Comparison of ENCODE assay signal across 23 cellular contexts in the genomic region with DNA sequence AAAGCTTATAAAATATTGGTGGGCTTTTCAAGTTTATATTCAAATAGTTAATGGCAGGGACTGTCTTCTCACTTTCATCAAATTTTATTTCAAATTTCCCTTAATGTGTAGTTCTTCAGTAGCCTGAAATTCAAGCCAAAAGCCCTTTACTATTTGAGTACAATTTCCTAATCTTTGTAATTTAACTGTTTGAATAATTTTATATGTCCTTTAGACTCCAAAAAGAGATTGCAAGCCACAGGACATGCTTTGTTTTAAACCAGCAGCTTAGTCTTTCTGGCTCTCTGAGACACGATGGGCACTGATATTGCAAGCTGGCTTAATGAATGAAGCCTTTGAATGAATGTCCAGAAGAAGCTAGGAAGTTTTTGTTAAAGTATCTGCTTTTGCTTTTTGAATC.
DNase-seq lines count a peak whose midpoint lies in the region; ATAC-seq, FAIRE-seq and TF ChIP-seq lines count a peak whose summit lies in the region.
"Had no signal": no experiment of that assay in that cellular context is flagged by ENCODE, and none has a peak within 500 bp of the region (broad histone marks: within the 10 kb centered on the region; RNA-seq: fewer than 3 reads in every experiment).

No MANE protein-coding gene starts in this region.

- TF ChIP-seq EP300 in HepG2 (IDR thresholded peaks at IDR 0.05; ENCODE audit: low read depth in 2 of 2, low read length in 2 of 2) (no peak), HepG2 (CRISPR knock-in tag; IDR thresholded peaks at IDR 0.05; ENCODE audit: borderline replicate concordance) (no peak)

- 19% methylated on average over 1 of the region's 1 CpG for WGBS in right lobe of liver (ENCODE audit: insufficient coverage, low coverage, low lambda C conversion rate, missing lambda C conversion rate)
- 0% methylated on average over 1 of the region's 1 CpG for WGBS in HepG2 (ENCODE audit: low lambda C conversion rate)

- no peak for DNase-seq in right lobe of liver
- no peak for DNase-seq in HepG2 (ENCODE audit: low spot score)
- peak; percentile 54 for DNase-seq in NCI-H82 treated with DMSO at 0.1 percent for 48 hours (lab: John Stamatoyannopoulos, UW; ENCODE audit: unreplicated experiment)
- no peak for DNase-seq in neural crest cell (ENCODE audit: low read depth, low spot score)
- no peak for DNase-seq in NCI-H187 (lab: John Stamatoyannopoulos, UW)
- no peak for DNase-seq in NCI-H446 treated with DMSO at 0.1 percent for 48 hours (lab: John Stamatoyannopoulos, UW)
- DNase-seq: AML-193, DMS 273 treated with DMSO at 0.1 percent for 48 hours, GDM1, GOT3, MM.1S, NCI-H1092, NCI-H1694, NCI-H2107, NCI-H226, NCI-H526 treated with DMSO at 0.1 percent for 48 hours, PC-3, RPMI8226, SJCRH30, T-helper 17 cell had no signal

- H3K36me3 Mint-ChIP-seq in neural crest cell (ENCODE audit: low read depth): no peaks in the 10 kb centered on the region

- peak overlapping the region; percentile 49 for H3K4me3 Mint-ChIP-seq in neural crest cell
- H3K4me3 Mint-ChIP-seq: T-helper 17 cell had no signal

- peak overlapping the region; percentile 63 for H3K27ac Mint-ChIP-seq in neural crest cell (ENCODE audit: unreplicated experiment)
- H3K27ac Mint-ChIP-seq: T-helper 17 cell had no signal

- H3K9me3 ChIP-seq in right lobe of liver (no peaks in the 10 kb centered on the region), HepG2 (ENCODE audit: low read length) (no peaks in the 10 kb centered on the region)
- H3K9me3 ChIP-seq: SJCRH30 had no signal

- peaks cover 15% of the 10 kb centered on the region for H3K4me1 Mint-ChIP-seq in neural crest cell
- H3K4me1 Mint-ChIP-seq: T-helper 17 cell had no signal

- peak overlapping the region in 1 of 3 donors; percentile 69 for H3K27ac ChIP-seq in right lobe of liver
- H3K27ac ChIP-seq in HepG2 (ENCODE audit: extremely low read length, insufficient read depth, low read length): no peak overlapping the region
- H3K27ac ChIP-seq: C4-2B, SJCRH30 had no signal

- H3K4me1 ChIP-seq in right lobe of liver (peaks cover 0 to 33% (median 0%) of the 10 kb centered on the region in 4 donors), HepG2 (ENCODE audit: insufficient read depth, low read length) (peaks cover 11% of the 10 kb centered on the region)
- H3K4me1 ChIP-seq: SJCRH30 had no signal

- TF ChIP-seq CTCF in right lobe of liver (IDR thresholded peaks at IDR 0.05): no peak
- TF ChIP-seq CTCF in HepG2 (CRISPR knock-in tag; IDR thresholded peaks at IDR 0.05): no peak
- no peak for TF ChIP-seq CTCF in neural crest cell (conservative IDR thresholded peaks at IDR 0.05)

- H3K27me3 Mint-ChIP-seq in neural crest cell (ENCODE audit: low read depth): no peaks in the 10 kb centered on the region
- H3K27me3 Mint-ChIP-seq: T-helper 17 cell had no signal

- no peak for FAIRE-seq in HepG2 (lab: Jason Lieb, UNC)
- FAIRE-seq: GM19239 had no signal

- no peak overlapping the region for H3K4me2 ChIP-seq in HepG2 (ENCODE audit: low read depth, low read length)

- POLR2A ChIA-PET in HepG2 (lab: Yijun Ruan, JAX): no interaction called here

- ATAC-seq in right lobe of liver (peak; percentile 11 to 62 (median 48)), HepG2 (no peak), HG02763 (IDR thresholded peaks at IDR 0.05; ENCODE audit: unreplicated experiment) (no peak)
- ATAC-seq: PC-3, T-helper 17 cell had no signal

- in situ Hi-C loops in HepG2 (cut with HindIII; ENCODE audit: extremely low pct_ligation_motif_present, low pct_unique_long_range_greater_than_20kb): no loop called here

- no peaks in the 10 kb centered on the region for H4K20me1 ChIP-seq in HepG2 (ENCODE audit: insufficient read depth, low read length)

- TF ChIP-seq POLR2A in right lobe of liver (IDR thresholded peaks at IDR 0.05) (no peak), HepG2 (IDR thresholded peaks at IDR 0.05; ENCODE audit: insufficient read depth in 1 of 2, low read depth in 2 of 2, low read length in 2 of 2) (no peak)

- no peak for TF ChIP-seq RAD21 in HepG2 (CRISPR knock-in tag; IDR thresholded peaks at IDR 0.05)

- no peak overlapping the region for H2AFZ ChIP-seq in HepG2 (ENCODE audit: low read length)

- no peaks in the 10 kb centered on the region for H3K79me2 ChIP-seq in HepG2 (ENCODE audit: insufficient read depth, low read length)

- H3K9me3 Mint-ChIP-seq in neural crest cell: no peaks in the 10 kb centered on the region

- no peak overlapping the region for H3K9ac ChIP-seq in HepG2 (ENCODE audit: insufficient read depth, low read depth, low read length)

- no peaks in the 10 kb centered on the region for H3K36me3 ChIP-seq in right lobe of liver
- no peaks in the 10 kb centered on the region for H3K36me3 ChIP-seq in HepG2 (replicated peaks in 1 of 2; ENCODE audit: control insufficient read depth in 1 of 2, insufficient read depth in 2 of 2, low read length in 2 of 2)
- H3K36me3 ChIP-seq: SJCRH30 had no signal

- intact Hi-C loops in right lobe of liver (cut with DNase I): no loop called here
- intact Hi-C loops in HepG2 (cut with micrococcal nuclease; ENCODE audit: unreplicated experiment): no loop called here

- no TSS peak for BruUV-seq in HepG2 (replicated peaks; lab: Mats Ljungman, UMichigan)

- H3K4me3 ChIP-seq in right lobe of liver (no peak overlapping the region), HepG2 (replicated peaks in 1 of 3; ENCODE audit: insufficient read depth in 1 of 3, low read depth in 2 of 3, low read length in 3 of 3) (no peak overlapping the region)
- H3K4me3 ChIP-seq: SJCRH30 had no signal

- CTCF ChIA-PET in HepG2 (lab: Yijun Ruan, JAX; ENCODE audit: low intra/inter-chr PET ratio, low total read pairs): no interaction called here

- H3K27me3 ChIP-seq in right lobe of liver (no peaks in the 10 kb centered on the region), HepG2 (ENCODE audit: control insufficient read depth in 1 of 2, insufficient read depth in 2 of 2, low read length in 2 of 2) (no peaks in the 10 kb centered on the region)
- H3K27me3 ChIP-seq: SJCRH30 had no signal

TF ChIP-seq in HepG2, 621 proteins besides CTCF, POLR2A, EP300 and RAD21:
- TF ChIP-seq SP2 (CRISPR knock-in tag; IDR thresholded peaks at IDR 0.05) (no peak), THYN1 (CRISPR knock-in tag; IDR thresholded peaks at IDR 0.05; ENCODE audit: borderline replicate concordance, low read depth) (no peak), SAFB2 (CRISPR knock-in tag; IDR thresholded peaks at IDR 0.05; ENCODE audit: borderline replicate concordance, low read depth) (no peak), FOXO1 (CRISPR knock-in tag; IDR thresholded peaks at IDR 0.05) (no peak), AGO2 (optimal IDR thresholded peaks at IDR 0.05; ENCODE audit: low read depth, low read length) (no peak), PAWR (CRISPR knock-in tag; IDR thresholded peaks at IDR 0.05; ENCODE audit: borderline replicate concordance) (no peak), ZNF674 (CRISPR knock-in tag; IDR thresholded peaks at IDR 0.05; ENCODE audit: low read depth) (no peak), ZSCAN9 (CRISPR knock-in tag; IDR thresholded peaks at IDR 0.05; ENCODE audit: borderline replicate concordance) (no peak), SMARCC2 (IDR thresholded peaks at IDR 0.05) (no peak)
- TF ChIP-seq, protein P1, sequence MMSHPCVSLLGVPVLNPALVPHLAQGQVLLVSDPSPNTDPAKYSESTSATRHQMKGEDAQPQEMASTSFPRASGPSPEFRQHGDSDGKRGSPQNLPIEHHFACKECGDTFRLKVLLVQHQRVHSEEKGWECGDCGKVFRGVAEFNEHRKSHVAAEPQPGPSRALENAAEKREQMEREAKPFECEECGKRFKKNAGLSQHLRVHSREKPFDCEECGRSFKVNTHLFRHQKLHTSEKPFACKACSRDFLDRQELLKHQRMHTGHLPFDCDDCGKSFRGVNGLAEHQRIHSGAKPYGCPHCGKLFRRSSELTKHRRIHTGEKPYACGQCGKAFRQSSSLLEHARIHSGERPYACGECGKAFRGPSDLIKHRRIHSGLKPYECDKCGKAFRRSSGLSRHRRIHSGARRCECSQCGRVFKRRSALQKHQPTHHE (CRISPR knock-in tag; IDR thresholded peaks at IDR 0.05; ENCODE audit: borderline replicate concordance): no peak
- TF ChIP-seq, protein P2, sequence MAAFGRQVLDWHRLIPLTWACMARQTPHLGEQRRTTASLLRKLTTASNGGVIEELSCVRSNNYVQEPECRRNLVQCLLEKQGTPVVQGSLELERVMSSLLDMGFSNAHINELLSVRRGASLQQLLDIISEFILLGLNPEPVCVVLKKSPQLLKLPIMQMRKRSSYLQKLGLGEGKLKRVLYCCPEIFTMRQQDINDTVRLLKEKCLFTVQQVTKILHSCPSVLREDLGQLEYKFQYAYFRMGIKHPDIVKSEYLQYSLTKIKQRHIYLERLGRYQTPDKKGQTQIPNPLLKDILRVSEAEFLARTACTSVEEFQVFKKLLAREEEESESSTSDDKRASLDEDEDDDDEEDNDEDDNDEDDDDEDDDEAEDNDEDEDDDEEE (CRISPR knock-in tag; IDR thresholded peaks at IDR 0.05): no peak
- TF ChIP-seq, protein P3, sequence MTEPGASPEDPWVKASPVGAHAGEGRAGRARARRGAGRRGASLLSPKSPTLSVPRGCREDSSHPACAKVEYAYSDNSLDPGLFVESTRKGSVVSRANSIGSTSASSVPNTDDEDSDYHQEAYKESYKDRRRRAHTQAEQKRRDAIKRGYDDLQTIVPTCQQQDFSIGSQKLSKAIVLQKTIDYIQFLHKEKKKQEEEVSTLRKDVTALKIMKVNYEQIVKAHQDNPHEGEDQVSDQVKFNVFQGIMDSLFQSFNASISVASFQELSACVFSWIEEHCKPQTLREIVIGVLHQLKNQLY (CRISPR knock-in tag; IDR thresholded peaks at IDR 0.05): no peak

Comparison
In these comparisons a context has a peak if more than half of its experiments do, and no peak if none do; other contexts are left out.
1. ATAC-seq: peak in right lobe of liver (4 of 4); none in HepG2 (single experiment) and HG02763 (single experiment).